Comparison of ENCODE assay signal across 8 cellular contexts in the genomic region with DNA sequence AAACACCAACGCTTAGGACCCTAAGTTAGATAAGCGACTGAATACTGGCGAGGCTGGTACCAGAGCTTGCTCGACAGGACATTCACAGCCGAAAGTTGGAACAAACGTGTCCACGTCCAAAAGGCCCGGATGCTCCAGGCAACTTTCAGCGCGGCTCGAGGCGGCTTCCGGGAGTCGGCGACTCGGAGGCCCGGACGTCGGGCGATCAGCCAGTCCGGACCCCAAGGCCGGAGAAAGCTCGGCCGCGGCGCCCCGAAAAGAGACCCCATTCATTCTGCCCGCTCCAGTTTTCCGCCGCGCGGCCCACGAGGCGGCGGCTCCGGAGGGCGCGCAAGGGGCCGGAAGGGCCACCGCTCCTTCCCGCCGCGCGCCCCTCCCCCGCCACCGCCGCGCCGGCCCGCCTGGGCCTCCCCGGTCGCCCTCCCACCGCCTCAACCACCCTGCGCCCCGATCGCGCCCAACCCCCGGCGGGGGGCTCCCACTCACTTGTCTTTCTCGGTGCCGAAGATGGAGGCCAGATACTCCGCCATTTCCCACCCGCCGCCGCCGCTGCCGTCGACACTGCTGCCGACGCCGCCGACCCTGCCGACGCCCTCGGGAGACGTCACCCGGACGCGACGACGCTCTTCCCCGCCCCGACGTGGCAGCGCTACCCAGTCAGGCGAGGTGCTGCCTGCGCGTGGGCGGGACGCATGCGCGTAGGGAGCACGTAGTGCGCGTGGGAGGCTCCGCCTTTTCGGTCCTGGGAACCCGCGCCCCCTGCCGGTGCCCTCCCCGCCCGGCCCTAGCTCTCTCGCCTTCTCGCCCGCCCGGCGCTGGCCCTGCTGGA. TPM values are rescaled to one million over a fixed set of nuclear protein-coding genes. Genes with fewer than 3 reads are reported as not detected.
A peak's percentile ranks its signal among the peaks of the same experiment; 100 is the strongest.
DNase-seq lines count a peak whose midpoint lies in the region; ATAC-seq, FAIRE-seq and TF ChIP-seq lines count a peak whose summit lies in the region.
"Not testable (repeated sequence)": the region's sequence is repeated elsewhere in the genome, so short reads cannot be mapped to it uniquely, and the experiment has no call there.

A gene with protein sequence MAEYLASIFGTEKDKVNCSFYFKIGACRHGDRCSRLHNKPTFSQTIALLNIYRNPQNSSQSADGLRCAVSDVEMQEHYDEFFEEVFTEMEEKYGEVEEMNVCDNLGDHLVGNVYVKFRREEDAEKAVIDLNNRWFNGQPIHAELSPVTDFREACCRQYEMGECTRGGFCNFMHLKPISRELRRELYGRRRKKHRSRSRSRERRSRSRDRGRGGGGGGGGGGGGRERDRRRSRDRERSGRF (minus strand): TSS at position 606 of the 829 bp plus-strand sequence. CDS start 76 bp downstream, at position 530.

- not testable (repeated sequence) for H2BK120ac ChIP-seq in IMR-90 (ENCODE audit: low read depth, low read length)

- not testable (repeated sequence) for TF ChIP-seq CTCF in HFFc6 (IDR thresholded peaks at IDR 0.05); IMR-90 (conservative IDR thresholded peaks at IDR 0.05; ENCODE audit: low read depth, low read length); coronary artery (IDR thresholded peaks at IDR 0.05); prostate gland (IDR thresholded peaks at IDR 0.05)

- H3K27me3 ChIP-seq in IMR-90 (ENCODE audit: control insufficient read depth, insufficient read depth, low read length); prostate gland (replicated peaks; ENCODE audit: insufficient read depth); thymus (ENCODE audit: control insufficient read depth, insufficient read depth): not testable (repeated sequence)

- H2AFZ ChIP-seq in IMR-90 (replicated peaks; ENCODE audit: low read length, poor library complexity) = not testable (repeated sequence)

- TF ChIP-seq POLR2A in GM12892 (IDR thresholded peaks at IDR 0.05; ENCODE audit: low read depth, low read length); IMR-90 (IDR thresholded peaks at IDR 0.05; ENCODE audit: low read depth, low read length); prostate gland (IDR thresholded peaks at IDR 0.05): not testable (repeated sequence)

- intact Hi-C loops in IMR-90 (cut with micrococcal nuclease); prostate gland (cut with DNase I): not testable (repeated sequence)

- not testable (repeated sequence) for H3K36me3 Mint-ChIP-seq in HFFc6 (ENCODE audit: low read depth)

- H2AK5ac ChIP-seq in IMR-90 (ENCODE audit: low read depth, low read length) = not testable (repeated sequence)

- not testable (repeated sequence) for H2BK15ac ChIP-seq in IMR-90 (ENCODE audit: low read depth, low read length)

- H3K27me3 Mint-ChIP-seq in HFFc6 (ENCODE audit: insufficient read depth) = not testable (repeated sequence)

- not testable (repeated sequence) for H4K91ac ChIP-seq in IMR-90 (ENCODE audit: insufficient read depth, low read depth, low read length)

- dilution Hi-C loops in IMR-90 (cut with HindIII; ENCODE audit: low sequenced_read_pairs, unreplicated experiment) = not testable (repeated sequence)

- H3K18ac ChIP-seq in IMR-90 (ENCODE audit: low read depth, low read length) = not testable (repeated sequence)

- no CpG with 5 or more reads among the region's 107 CpGs for WGBS in IMR-90 (ENCODE audit: extremely low coverage in 2 of 2, insufficient read length in 1 of 2), 2 experiments
- WGBS in prostate gland = no CpG with 5 or more reads among the region's 107 CpGs
- under 1% methylated on average over 55 of the region's 107 CpGs for WGBS in thymus

- H3K9me3 ChIP-seq in IMR-90 (ENCODE audit: control insufficient read depth, insufficient read depth, low read length); iPS-18c (ENCODE audit: control insufficient read depth, insufficient read depth, low read length); prostate gland; thymus (ENCODE audit: control insufficient read depth): not testable (repeated sequence)

- H3K4me3 Mint-ChIP-seq in HFFc6 = not testable (repeated sequence)

- H3K23ac ChIP-seq in IMR-90 (ENCODE audit: low read depth, low read length) = not testable (repeated sequence)

- H3K14ac ChIP-seq in IMR-90 (replicated peaks; ENCODE audit: low read depth, low read length) = not testable (repeated sequence)

- not testable (repeated sequence) for H3K4me1 Mint-ChIP-seq in HFFc6 (ENCODE audit: low read depth)

- not testable (repeated sequence) for H2BK20ac ChIP-seq in IMR-90 (ENCODE audit: low read depth, low read length)

- not testable (repeated sequence) for H4K8ac ChIP-seq in IMR-90 (ENCODE audit: low read depth in 2 of 2, low read length in 2 of 2)

- not testable (repeated sequence) for H3K27ac Mint-ChIP-seq in HFFc6

- not testable (repeated sequence) for H3K79me1 ChIP-seq in IMR-90 (ENCODE audit: low read depth in 1 of 2, low read length in 2 of 2)

- not testable (repeated sequence) for H3K56ac ChIP-seq in IMR-90 (ENCODE audit: extremely low read depth, insufficient read depth, low read length)

- peak; percentile 95 for ATAC-seq in IMR-90 (ENCODE audit: low read depth)

- not testable (repeated sequence) for H3K9me3 Mint-ChIP-seq in HFFc6

- in situ Hi-C loops in IMR-90 (cut with MboI; ENCODE audit: low sequenced_read_pairs) = not testable (repeated sequence)

- not testable (repeated sequence) for H4K20me1 ChIP-seq in IMR-90 (ENCODE audit: insufficient read depth, low read length)

- not testable (repeated sequence) for H3K4me1 ChIP-seq in IMR-90 (ENCODE audit: control insufficient read depth, insufficient read depth, low read length); prostate gland (replicated peaks); thymus (ENCODE audit: control insufficient read depth, insufficient read depth, low read length)

- CTCF ChIA-PET in IMR-90 (lab: Yijun Ruan, JAX) = not testable (repeated sequence)

- H3K4me3 ChIP-seq in IMR-90 (ENCODE audit: insufficient read depth, low read depth, low read length) (peak within 1 kb of the TSS; percentile 64), coronary artery (peak within 1 kb of the TSS; percentile 72), iPS-18c (ENCODE audit: insufficient read depth, low read depth, low read length) (peak within 1 kb of the TSS; percentile 40), prostate gland (peak within 1 kb of the TSS in 1 of 2 donors; percentile 51), thymus (ENCODE audit: low read length) (peak within 1 kb of the TSS; percentile 45)

- H3K27ac ChIP-seq in IMR-90 (ENCODE audit: insufficient read depth, low read length) (peak within 1 kb of the TSS; percentile 40; the same call in 1 of the 2 replicates), coronary artery (peak within 1 kb of the TSS; percentile 76 to 78), prostate gland (peak within 1 kb of the TSS in 1 of 2 donors; percentile 62)
- H3K27ac ChIP-seq in thymus (ENCODE audit: low read depth) = not testable (repeated sequence)

- not testable (repeated sequence) for H2BK5ac ChIP-seq in IMR-90 (ENCODE audit: low read depth, low read length, poor library complexity, severe bottlenecking)

- TF ChIP-seq RAD21 in IMR-90 (IDR thresholded peaks at IDR 0.05; ENCODE audit: low read length) = not testable (repeated sequence)

- H4K5ac ChIP-seq in IMR-90 (ENCODE audit: low read depth, low read length) = not testable (repeated sequence)

- H3K9ac ChIP-seq in IMR-90 (ENCODE audit: low read depth, low read length) = peak within 1 kb of the TSS; percentile 67

- not testable (repeated sequence) for BruUV-seq in IMR-90 (replicated peaks; lab: Mats Ljungman, UMichigan)

- H3K4me2 ChIP-seq in IMR-90 (ENCODE audit: low read depth, low read length) = not testable (repeated sequence)

- not testable (repeated sequence) for H3K4ac ChIP-seq in IMR-90 (ENCODE audit: low read depth, low read length)

- POLR2A ChIA-PET in IMR-90 (lab: Charles Lee; ENCODE audit: unreplicated experiment) = not testable (repeated sequence)

- H3K9me1 ChIP-seq in IMR-90 (ENCODE audit: insufficient read depth, low read length) = not testable (repeated sequence)

- DNase-seq in GM12892 (ENCODE audit: insufficient read length); IMR-90; prostate gland (ENCODE audit: low spot score): not testable (repeated sequence)
- DNase-seq in HFFc6 (peak; percentile 48), coronary artery (ENCODE audit: low spot score) (peak; percentile 40)
- DNase-seq in activated CD4-positive, alpha-beta T cell treated with anti-CD3 and anti-CD28 coated beads, Interleukin-2, amount 50 U/mL, for 48 hours = peak; percentile 52 to 65

- not testable (repeated sequence) for H2AK9ac ChIP-seq in IMR-90 (replicated peaks; ENCODE audit: low read depth, low read length, poor library complexity)

- not testable (repeated sequence) for H3K36me3 ChIP-seq in IMR-90 (ENCODE audit: control insufficient read depth, insufficient read depth, low read length); prostate gland; thymus (ENCODE audit: control insufficient read depth, insufficient read depth)

- peak; percentile 99 for FAIRE-seq in GM12892 (lab: Jason Lieb, UNC)

RNA-seq across cellular contexts. Expression of the gene that starts here (rescaled TPM):
- 26.6 TPM for polyA plus RNA-seq in GM12892 (2012; ENCODE audit: missing spikeins)
- 10 to 100 TPM in 5 of 6 experiments, 1 to 10 TPM in 1; 9.5 to 32.1 (median 15.6) TPM for total RNA-seq in HFFc6 (2021; fragmentation: NEBNext Ultra II Directional; extraction: Animal tissue kit (Norgen Biotek cat#: 25700))
- total RNA-seq in IMR-90 (2012; rRNA removed) (6.5 and 16.4 TPM in 2 replicates), prostate gland (10 to 100 TPM; 33.4 to 40.9 TPM)
- polyA plus RNA-seq in IMR-90 (2012; rRNA removed) (8.5 and 10.5 TPM in 2 replicates), thymus (51.6 TPM)
- polyA plus RNA-seq in IMR-90 (2012; cell fraction: cytosol; rRNA removed) = 81.9 and 88.1 TPM in 2 replicates
- polyA plus RNA-seq in IMR-90 (2012; cell fraction: nucleus; rRNA removed; ENCODE audit: low replicate concordance) = 68.4 and 157 TPM in 2 replicates
